8 cellular contexts compared by ENCODE assay signal in the genomic region with DNA sequence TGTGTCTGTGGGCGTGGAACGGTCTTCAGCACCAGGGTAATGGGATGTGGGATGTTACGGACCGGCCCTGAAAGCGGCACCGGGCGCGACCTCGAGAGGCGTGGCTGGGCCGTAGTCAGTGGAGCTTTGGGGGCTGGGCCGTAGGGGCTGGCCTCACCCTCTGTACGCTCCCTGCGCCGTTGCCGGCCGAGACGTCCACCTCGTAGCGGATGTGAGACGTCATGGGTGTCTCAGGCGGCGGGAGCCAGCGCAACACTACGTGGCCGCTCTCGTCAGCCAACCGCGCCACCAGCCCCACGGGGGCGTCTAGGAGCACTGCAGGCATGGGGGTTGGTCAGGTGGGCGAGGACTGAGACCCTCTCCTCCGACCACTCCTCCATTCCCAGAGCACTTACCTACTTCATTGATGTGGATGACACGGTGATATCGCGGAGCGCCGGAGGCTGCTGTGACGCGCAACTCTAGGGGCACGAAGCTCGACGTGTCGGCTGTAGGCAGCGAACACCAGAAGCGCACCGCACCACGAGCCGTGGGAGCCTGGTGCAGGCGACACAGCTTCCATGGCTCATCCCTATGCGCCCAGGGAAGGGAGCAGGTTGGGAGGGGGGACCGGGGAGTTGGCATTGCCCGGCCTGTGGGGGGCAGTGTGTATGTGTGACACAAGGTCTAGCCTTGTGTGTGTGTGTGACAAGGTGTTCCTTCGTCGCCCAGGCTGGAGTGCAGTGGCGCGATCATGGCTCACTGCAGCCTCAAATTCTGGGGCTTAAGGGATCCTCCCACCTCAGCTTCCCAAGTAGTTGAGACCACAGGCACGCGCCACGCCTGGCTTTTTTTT. TPM values are rescaled to one million over a fixed set of nuclear protein-coding genes. Genes with fewer than 3 reads are reported as not detected.
A peak's percentile ranks its signal among the peaks of the same experiment; 100 is the strongest.
DNase-seq lines count a peak whose midpoint lies in the region; ATAC-seq and TF ChIP-seq lines count a peak whose summit lies in the region.

No MANE protein-coding gene starts in this region.

- peak overlapping the region; percentile 90 for H3K4me3 ChIP-seq in coronary artery

- peak overlapping the region; percentile 70 to 95 for H3K27ac ChIP-seq in coronary artery

- peak; percentile 61 for DNase-seq in NCI-H1092 (lab: John Stamatoyannopoulos, UW)
- DNase-seq in WTC11 (ENCODE audit: low spot score) = peak; percentile 89
- no peak for DNase-seq in coronary artery (ENCODE audit: low spot score)
- DNase-seq in lung microvascular endothelial cell (ENCODE audit: low read depth in 2 of 2) = peak; percentile 82 to 93
- DNase-seq in stimulated activated CD8-positive, alpha-beta memory T cell treated with anti-CD3 and anti-CD28 coated beads, Interleukin-4, amount 100 ng/mL, for 24 hours (ENCODE audit: low read depth) = peak; percentile 72
- DNase-seq in COR-L47 (lab: John Stamatoyannopoulos, UW) = no peak

- peaks cover 10% of the 10 kb centered on the region for H3K36me3 Mint-ChIP-seq in WTC11

- peak overlapping the region; percentile 91 for H3K4me3 Mint-ChIP-seq in WTC11

- peaks cover 3% of the 10 kb centered on the region; the same call in 1 of the 2 replicates for H3K9me3 Mint-ChIP-seq in WTC11

- POLR2A ChIA-PET in WTC11 (lab: Charles Lee) = interaction anchor here (0.7 to 5.9 kb wide), 10 partner anchors 9 to 149 kb away, joined by 3 to 115 read pairs (median 5); a partner anchor contains a TSS

- H3K27me3 Mint-ChIP-seq in WTC11 (ENCODE audit: low read depth) = peaks cover 3% of the 10 kb centered on the region; the same call in 1 of the 2 replicates

- peak overlapping the region; percentile 100 for H3K27ac Mint-ChIP-seq in WTC11

- TF ChIP-seq CTCF in WTC11 (IDR thresholded peaks at IDR 0.05) (no peak), coronary artery (IDR thresholded peaks at IDR 0.05) (no peak)

- ATAC-seq in GM18498 (IDR thresholded peaks at IDR 0.05; ENCODE audit: unreplicated experiment) (peak; percentile 45), HG02642 (IDR thresholded peaks at IDR 0.05; ENCODE audit: poor library complexity, unreplicated experiment) (peak; percentile 48), WTC11 (peak; percentile 63)

- CTCF ChIA-PET in WTC11 (lab: Charles Lee) = interaction anchor here (0.5 to 5.3 kb wide), 58 partner anchors 10 to 500 kb away, joined by 3 to 308 read pairs (median 5); a partner anchor contains a TSS

- H3K4me1 Mint-ChIP-seq in WTC11 = peaks cover 27% of the 10 kb centered on the region

TF ChIP-seq in WTC11, 78 proteins besides CTCF, POLR2A, EP300 and RAD21 (continues in another document):
- peak; percentile 93 for TF ChIP-seq ZBTB21 (CRISPR knock-in tag; IDR thresholded peaks at IDR 0.05; ENCODE audit: borderline replicate concordance)
- no peak for TF ChIP-seq KAT7 (CRISPR knock-in tag; IDR thresholded peaks at IDR 0.05; ENCODE audit: borderline replicate concordance)
- 0 out of 2 replicates have a peak, but pooled peaks have one; percentile 36 for TF ChIP-seq CREB1 (CRISPR knock-in tag; IDR thresholded peaks at IDR 0.05)
- TF ChIP-seq, protein P1, sequence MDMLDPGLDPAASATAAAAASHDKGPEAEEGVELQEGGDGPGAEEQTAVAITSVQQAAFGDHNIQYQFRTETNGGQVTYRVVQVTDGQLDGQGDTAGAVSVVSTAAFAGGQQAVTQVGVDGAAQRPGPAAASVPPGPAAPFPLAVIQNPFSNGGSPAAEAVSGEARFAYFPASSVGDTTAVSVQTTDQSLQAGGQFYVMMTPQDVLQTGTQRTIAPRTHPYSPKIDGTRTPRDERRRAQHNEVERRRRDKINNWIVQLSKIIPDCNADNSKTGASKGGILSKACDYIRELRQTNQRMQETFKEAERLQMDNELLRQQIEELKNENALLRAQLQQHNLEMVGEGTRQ (CRISPR knock-in tag; IDR thresholded peaks at IDR 0.05) = peak; percentile 47; the same call in 1 of the 2 replicates
- TF ChIP-seq OVOL2 (CRISPR knock-in tag; IDR thresholded peaks at IDR 0.05; ENCODE audit: borderline replicate concordance) = no peak
- TF ChIP-seq, protein P2, sequence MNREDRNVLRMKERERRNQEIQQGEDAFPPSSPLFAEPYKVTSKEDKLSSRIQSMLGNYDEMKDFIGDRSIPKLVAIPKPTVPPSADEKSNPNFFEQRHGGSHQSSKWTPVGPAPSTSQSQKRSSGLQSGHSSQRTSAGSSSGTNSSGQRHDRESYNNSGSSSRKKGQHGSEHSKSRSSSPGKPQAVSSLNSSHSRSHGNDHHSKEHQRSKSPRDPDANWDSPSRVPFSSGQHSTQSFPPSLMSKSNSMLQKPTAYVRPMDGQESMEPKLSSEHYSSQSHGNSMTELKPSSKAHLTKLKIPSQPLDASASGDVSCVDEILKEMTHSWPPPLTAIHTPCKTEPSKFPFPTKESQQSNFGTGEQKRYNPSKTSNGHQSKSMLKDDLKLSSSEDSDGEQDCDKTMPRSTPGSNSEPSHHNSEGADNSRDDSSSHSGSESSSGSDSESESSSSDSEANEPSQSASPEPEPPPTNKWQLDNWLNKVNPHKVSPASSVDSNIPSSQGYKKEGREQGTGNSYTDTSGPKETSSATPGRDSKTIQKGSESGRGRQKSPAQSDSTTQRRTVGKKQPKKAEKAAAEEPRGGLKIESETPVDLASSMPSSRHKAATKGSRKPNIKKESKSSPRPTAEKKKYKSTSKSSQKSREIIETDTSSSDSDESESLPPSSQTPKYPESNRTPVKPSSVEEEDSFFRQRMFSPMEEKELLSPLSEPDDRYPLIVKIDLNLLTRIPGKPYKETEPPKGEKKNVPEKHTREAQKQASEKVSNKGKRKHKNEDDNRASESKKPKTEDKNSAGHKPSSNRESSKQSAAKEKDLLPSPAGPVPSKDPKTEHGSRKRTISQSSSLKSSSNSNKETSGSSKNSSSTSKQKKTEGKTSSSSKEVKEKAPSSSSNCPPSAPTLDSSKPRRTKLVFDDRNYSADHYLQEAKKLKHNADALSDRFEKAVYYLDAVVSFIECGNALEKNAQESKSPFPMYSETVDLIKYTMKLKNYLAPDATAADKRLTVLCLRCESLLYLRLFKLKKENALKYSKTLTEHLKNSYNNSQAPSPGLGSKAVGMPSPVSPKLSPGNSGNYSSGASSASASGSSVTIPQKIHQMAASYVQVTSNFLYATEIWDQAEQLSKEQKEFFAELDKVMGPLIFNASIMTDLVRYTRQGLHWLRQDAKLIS (CRISPR knock-in tag; IDR thresholded peaks at IDR 0.05; ENCODE audit: borderline replicate concordance) = no peak
- peak; percentile 41; the same call in 1 of the 2 replicates for TF ChIP-seq ZNF263 (CRISPR knock-in tag; IDR thresholded peaks at IDR 0.05; ENCODE audit: low read depth)
- no peak for TF ChIP-seq MXD4 (CRISPR knock-in tag; IDR thresholded peaks at IDR 0.05; ENCODE audit: borderline replicate concordance)
- TF ChIP-seq FOXP1 (CRISPR knock-in tag; IDR thresholded peaks at IDR 0.05; ENCODE audit: borderline replicate concordance) = peak; percentile 23; the same call in 1 of the 2 replicates
- 0 out of 2 replicates have a peak, but pooled peaks have one; percentile 49 for TF ChIP-seq PRRX2 (CRISPR knock-in tag; IDR thresholded peaks at IDR 0.05)
- no peak for TF ChIP-seq ZNF423 (CRISPR knock-in tag; IDR thresholded peaks at IDR 0.05)
- TF ChIP-seq CBFB (CRISPR knock-in tag; IDR thresholded peaks at IDR 0.05; ENCODE audit: low read depth) = no peak; the same call in 1 of the 2 replicates
- TF ChIP-seq, protein P3, sequence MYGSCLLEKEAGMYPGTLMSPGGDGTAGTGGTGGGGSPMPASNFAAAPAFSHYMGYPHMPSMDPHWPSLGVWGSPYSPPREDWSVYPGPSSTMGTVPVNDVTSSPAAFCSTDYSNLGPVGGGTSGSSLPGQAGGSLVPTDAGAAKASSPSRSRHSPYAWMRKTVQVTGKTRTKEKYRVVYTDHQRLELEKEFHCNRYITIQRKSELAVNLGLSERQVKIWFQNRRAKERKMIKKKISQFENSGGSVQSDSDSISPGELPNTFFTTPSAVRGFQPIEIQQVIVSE (CRISPR knock-in tag; IDR thresholded peaks at IDR 0.05; ENCODE audit: borderline replicate concordance) = no peak
- TF ChIP-seq, protein P4, sequence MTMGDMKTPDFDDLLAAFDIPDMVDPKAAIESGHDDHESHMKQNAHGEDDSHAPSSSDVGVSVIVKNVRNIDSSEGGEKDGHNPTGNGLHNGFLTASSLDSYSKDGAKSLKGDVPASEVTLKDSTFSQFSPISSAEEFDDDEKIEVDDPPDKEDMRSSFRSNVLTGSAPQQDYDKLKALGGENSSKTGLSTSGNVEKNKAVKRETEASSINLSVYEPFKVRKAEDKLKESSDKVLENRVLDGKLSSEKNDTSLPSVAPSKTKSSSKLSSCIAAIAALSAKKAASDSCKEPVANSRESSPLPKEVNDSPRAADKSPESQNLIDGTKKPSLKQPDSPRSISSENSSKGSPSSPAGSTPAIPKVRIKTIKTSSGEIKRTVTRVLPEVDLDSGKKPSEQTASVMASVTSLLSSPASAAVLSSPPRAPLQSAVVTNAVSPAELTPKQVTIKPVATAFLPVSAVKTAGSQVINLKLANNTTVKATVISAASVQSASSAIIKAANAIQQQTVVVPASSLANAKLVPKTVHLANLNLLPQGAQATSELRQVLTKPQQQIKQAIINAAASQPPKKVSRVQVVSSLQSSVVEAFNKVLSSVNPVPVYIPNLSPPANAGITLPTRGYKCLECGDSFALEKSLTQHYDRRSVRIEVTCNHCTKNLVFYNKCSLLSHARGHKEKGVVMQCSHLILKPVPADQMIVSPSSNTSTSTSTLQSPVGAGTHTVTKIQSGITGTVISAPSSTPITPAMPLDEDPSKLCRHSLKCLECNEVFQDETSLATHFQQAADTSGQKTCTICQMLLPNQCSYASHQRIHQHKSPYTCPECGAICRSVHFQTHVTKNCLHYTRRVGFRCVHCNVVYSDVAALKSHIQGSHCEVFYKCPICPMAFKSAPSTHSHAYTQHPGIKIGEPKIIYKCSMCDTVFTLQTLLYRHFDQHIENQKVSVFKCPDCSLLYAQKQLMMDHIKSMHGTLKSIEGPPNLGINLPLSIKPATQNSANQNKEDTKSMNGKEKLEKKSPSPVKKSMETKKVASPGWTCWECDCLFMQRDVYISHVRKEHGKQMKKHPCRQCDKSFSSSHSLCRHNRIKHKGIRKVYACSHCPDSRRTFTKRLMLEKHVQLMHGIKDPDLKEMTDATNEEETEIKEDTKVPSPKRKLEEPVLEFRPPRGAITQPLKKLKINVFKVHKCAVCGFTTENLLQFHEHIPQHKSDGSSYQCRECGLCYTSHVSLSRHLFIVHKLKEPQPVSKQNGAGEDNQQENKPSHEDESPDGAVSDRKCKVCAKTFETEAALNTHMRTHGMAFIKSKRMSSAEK (CRISPR knock-in tag; IDR thresholded peaks at IDR 0.05; ENCODE audit: borderline replicate concordance) = no peak
- peak; percentile 57 for TF ChIP-seq FOXK1 (CRISPR knock-in tag; IDR thresholded peaks at IDR 0.05)

RNA-seq across cellular contexts. Expression of a gene that starts 2.4 kb away (rescaled TPM):
- total RNA-seq in WTC11 (2021) (16.8 to 20.9 TPM (median 20.4 TPM) in 3 replicates), lung microvascular endothelial cell (5.0 and 5.8 TPM in 2 replicates)

RNA-seq across cellular contexts. Expression of a gene that starts 7.3 kb away (rescaled TPM):
- total RNA-seq in WTC11 (2021) = 2.4 to 3.9 TPM (median 3.0 TPM) in 3 replicates
- 0.65 and 1.2 TPM in 2 replicates for total RNA-seq in lung microvascular endothelial cell

RNA-seq across cellular contexts. Expression of a gene that starts 26.5 kb away (rescaled TPM):
- total RNA-seq in WTC11 (2021) (7.5 to 9.6 TPM (median 8.4 TPM) in 3 replicates), lung microvascular endothelial cell (6.5 and 6.9 TPM in 2 replicates)

RNA-seq across cellular contexts. Expression of a gene that starts 35.4 kb away (rescaled TPM):
- 5.5 to 8.5 TPM (median 6.8 TPM) in 3 replicates for total RNA-seq in WTC11 (2021)
- 3.9 and 6.2 TPM in 2 replicates for total RNA-seq in lung microvascular endothelial cell

RNA-seq across cellular contexts. Expression of a gene that starts 35.7 kb away (rescaled TPM):
- total RNA-seq in WTC11 (2021) = 69.9 to 78.3 TPM (median 76.0 TPM) in 3 replicates
- total RNA-seq in lung microvascular endothelial cell = 83.7 and 105 TPM in 2 replicates

Comparison
In these comparisons a context has a peak if more than half of its experiments do, and no peak if none do; other contexts are left out.
1. DNase-seq: peak in NCI-H1092 (single experiment), WTC11 (single experiment), lung microvascular endothelial cell (2 of 2) and stimulated activated CD8-positive, alpha-beta memory T cell treated with anti-CD3 and anti-CD28 coated beads, Interleukin-4, amount 100 ng/mL, for 24 hours (single experiment); none in coronary artery (single experiment) and COR-L47 (single experiment).
2. Peak in every context shown above with its lines, with median percentiles within 50 percentile points of each other: ATAC-seq.